13 cellular contexts compared by ENCODE assay signal in genomic region chr3:186824430-186825139, GRCh38. TPM values are rescaled to one million over a fixed set of nuclear protein-coding genes. Genes with fewer than 3 reads are reported as not detected.
DNase-seq lines count a peak whose midpoint lies in the region; ATAC-seq and TF ChIP-seq lines count a peak whose summit lies in the region.
"Had no signal": no experiment of that assay in that cellular context is flagged by ENCODE, and none has a peak within 500 bp of the region (broad histone marks: within the 10 kb centered on the region; RNA-seq: fewer than 3 reads in every experiment).

No MANE protein-coding gene starts in this region.

- TF ChIP-seq POLR2A in erythroblast (IDR thresholded peaks at IDR 0.05; ENCODE audit: low read length), result no peak

- peak overlapping the region; percentile 98 for H3K4me3 Mint-ChIP-seq in activated CD4-positive, alpha-beta T cell treated with anti-CD3 and anti-CD28 coated beads, Interleukin-2, amount 10 ng/mL, durations not matched to agents 24 days and 14 days

- DNase-seq in activated CD4-positive, alpha-beta T cell treated with anti-CD3 and anti-CD28 coated beads, Interleukin-2, amount 10 ng/mL, durations not matched to agents 24 days and 14 days, result no peak
- no peak for DNase-seq in activated CD4-positive, alpha-beta T cell treated with anti-CD3 and anti-CD28 coated beads for 48 hours
- DNase-seq in NCI-H2171 (lab: John Stamatoyannopoulos, UW) (peak; percentile 4), erythroblast (lab: John Stamatoyannopoulos, UW) (peak; percentile 28 to 42), smooth muscle cell (lab: John Stamatoyannopoulos, UW; ENCODE audit: unreplicated experiment) (no peak), GM10248 (ENCODE audit: extremely low spot score) (no peak), left ventricle myocardium superior (no peak)
- DNase-seq: ACHN had no signal

- intact Hi-C loops in activated CD4-positive, alpha-beta T cell treated with anti-CD3 and anti-CD28 coated beads, Interleukin-2, amount 10 ng/mL, durations not matched to agents 24 days and 14 days (cut with micrococcal nuclease), result loop anchor here (5.0 to 10.0 kb wide), 2 partner anchors 252 to 840 kb away; partner anchors contain the start of gene DNAJB11
- intact Hi-C loops in left ventricle myocardium superior (cut with micrococcal nuclease), result loop anchor here (10.0 kb wide), 1 partner anchor 210 kb away; the partner anchor contains the start of gene AHSG

- no peaks in the 10 kb centered on the region for H3K9me3 Mint-ChIP-seq in activated CD4-positive, alpha-beta T cell treated with anti-CD3 and anti-CD28 coated beads, Interleukin-2, amount 10 ng/mL, durations not matched to agents 24 days and 14 days

- peaks cover 24% of the 10 kb centered on the region for H3K4me1 Mint-ChIP-seq in activated CD4-positive, alpha-beta T cell treated with anti-CD3 and anti-CD28 coated beads, Interleukin-2, amount 10 ng/mL, durations not matched to agents 24 days and 14 days

- no peak overlapping the region for H2AFZ ChIP-seq in smooth muscle cell (ENCODE audit: low read depth)

- CTCF ChIA-PET in GM10248 (lab: Yijun Ruan, JAX), result interaction anchor here (1.1 to 11.1 kb wide), 3 partner anchors 15 to 882 kb away, joined by 3 to 202 read pairs (median 3); partner anchors contain the start of gene AHSG

- POLR2A ChIA-PET in GM10248 (lab: Yijun Ruan, JAX), result no interaction called here

- H3K27me3 ChIP-seq in smooth muscle cell (ENCODE audit: low read depth), result peaks cover 19% of the 10 kb centered on the region

- no peaks in the 10 kb centered on the region for H4K20me1 ChIP-seq in smooth muscle cell (ENCODE audit: low read depth)

- no peaks in the 10 kb centered on the region for H3K36me3 ChIP-seq in smooth muscle cell (ENCODE audit: low read depth)
- H3K36me3 ChIP-seq: cardiac muscle cell had no signal

- H3K27me3 Mint-ChIP-seq in activated CD4-positive, alpha-beta T cell treated with anti-CD3 and anti-CD28 coated beads, Interleukin-2, amount 10 ng/mL, durations not matched to agents 24 days and 14 days, result peaks cover 22% of the 10 kb centered on the region

- peaks cover 5% of the 10 kb centered on the region for H3K36me3 Mint-ChIP-seq in activated CD4-positive, alpha-beta T cell treated with anti-CD3 and anti-CD28 coated beads, Interleukin-2, amount 10 ng/mL, durations not matched to agents 24 days and 14 days (ENCODE audit: low read depth)

- H3K9me3 ChIP-seq in smooth muscle cell (replicated peaks; ENCODE audit: low read depth), result no peaks in the 10 kb centered on the region

- TF ChIP-seq CTCF in smooth muscle cell (IDR thresholded peaks at IDR 0.05; ENCODE audit: borderline replicate concordance, insufficient read depth, poor library complexity, severe bottlenecking) (no peak), GM10248 (IDR thresholded peaks at IDR 0.05; ENCODE audit: control extremely low read depth, extremely low read depth, low read depth, missing control alignments) (no peak)

- no peak overlapping the region for H3K9ac ChIP-seq in smooth muscle cell (ENCODE audit: low read depth)

- H3K4me3 ChIP-seq in smooth muscle cell, result no peak overlapping the region
- H3K4me3 ChIP-seq: cardiac muscle cell had no signal

- H3F3A ChIP-seq in smooth muscle cell (ENCODE audit: low read depth), result peaks cover 4% of the 10 kb centered on the region

- H3K4me2 ChIP-seq in smooth muscle cell, result peak overlapping the region; percentile 94

- 53% methylated on average over 18 of the region's 18 CpGs for WGBS in smooth muscle cell (ENCODE audit: low lambda C conversion rate)

- ATAC-seq in left ventricle myocardium superior (no peak), GM19467 (IDR thresholded peaks at IDR 0.05; ENCODE audit: unreplicated experiment) (no peak)
- ATAC-seq: left colon had no signal

- peaks cover 10% of the 10 kb centered on the region for H3K4me1 ChIP-seq in smooth muscle cell (ENCODE audit: low read depth)

- no peak overlapping the region for H3K27ac ChIP-seq in smooth muscle cell (ENCODE audit: low read depth)
- H3K27ac ChIP-seq: cardiac muscle cell had no signal

- H3K79me2 ChIP-seq in smooth muscle cell (ENCODE audit: low read depth), result no peaks in the 10 kb centered on the region

- no peak overlapping the region for H3K27ac Mint-ChIP-seq in activated CD4-positive, alpha-beta T cell treated with anti-CD3 and anti-CD28 coated beads, Interleukin-2, amount 10 ng/mL, durations not matched to agents 24 days and 14 days
- H3K27ac Mint-ChIP-seq: progenitor cell of endocrine pancreas had no signal

RNA-seq across cellular contexts. Expression of gene ADIPOQ, which starts 17.9 kb away (rescaled TPM):
- not detected in 2 replicates for total RNA-seq in activated CD4-positive, alpha-beta T cell treated with anti-CD3 and anti-CD28 coated beads, Interleukin-2, amount 10 ng/mL, durations not matched to agents 24 days and 14 days
- total RNA-seq in smooth muscle cell (not detected in 2 replicates), left ventricle myocardium superior (4.0 TPM)
- not detected in 2 replicates for polyA plus RNA-seq in smooth muscle cell
- total RNA-seq: cardiac muscle cell, MCF 10A, progenitor cell of endocrine pancreas had no signal
- polyA plus RNA-seq: cardiac muscle cell had no signal

RNA-seq across cellular contexts. Expression of gene RFC4, which starts 18.3 kb away (rescaled TPM):
- 116 and 119 TPM in 2 replicates for total RNA-seq in activated CD4-positive, alpha-beta T cell treated with anti-CD3 and anti-CD28 coated beads, Interleukin-2, amount 10 ng/mL, durations not matched to agents 24 days and 14 days
- total RNA-seq in smooth muscle cell, result 36.4 and 45.5 TPM in 2 replicates
- polyA plus RNA-seq in smooth muscle cell, result 24.8 and 27.8 TPM in 2 replicates
- 9.7 TPM for total RNA-seq in left ventricle myocardium superior

RNA-seq across cellular contexts. Expression of gene EIF4A2, which starts 41.2 kb away (rescaled TPM):
- total RNA-seq in activated CD4-positive, alpha-beta T cell treated with anti-CD3 and anti-CD28 coated beads, Interleukin-2, amount 10 ng/mL, durations not matched to agents 24 days and 14 days, result 502 and 507 TPM in 2 replicates
- 438 and 486 TPM in 2 replicates for total RNA-seq in smooth muscle cell
- 94.8 and 130 TPM in 2 replicates for polyA plus RNA-seq in smooth muscle cell
- 455 TPM for total RNA-seq in left ventricle myocardium superior

Comparison
In these comparisons a context has a peak if more than half of its experiments do, and no peak if none do; other contexts are left out.
1. DNase-seq: peak in NCI-H2171 (single experiment) and erythroblast (2 of 2); none in activated CD4-positive, alpha-beta T cell treated with anti-CD3 and anti-CD28 coated beads, Interleukin-2, amount 10 ng/mL, durations not matched to agents 24 days and 14 days (single experiment), activated CD4-positive, alpha-beta T cell treated with anti-CD3 and anti-CD28 coated beads for 48 hours (single experiment), smooth muscle cell (single experiment), GM10248 (single experiment) and left ventricle myocardium superior (single experiment).